In the genomic region with DNA sequence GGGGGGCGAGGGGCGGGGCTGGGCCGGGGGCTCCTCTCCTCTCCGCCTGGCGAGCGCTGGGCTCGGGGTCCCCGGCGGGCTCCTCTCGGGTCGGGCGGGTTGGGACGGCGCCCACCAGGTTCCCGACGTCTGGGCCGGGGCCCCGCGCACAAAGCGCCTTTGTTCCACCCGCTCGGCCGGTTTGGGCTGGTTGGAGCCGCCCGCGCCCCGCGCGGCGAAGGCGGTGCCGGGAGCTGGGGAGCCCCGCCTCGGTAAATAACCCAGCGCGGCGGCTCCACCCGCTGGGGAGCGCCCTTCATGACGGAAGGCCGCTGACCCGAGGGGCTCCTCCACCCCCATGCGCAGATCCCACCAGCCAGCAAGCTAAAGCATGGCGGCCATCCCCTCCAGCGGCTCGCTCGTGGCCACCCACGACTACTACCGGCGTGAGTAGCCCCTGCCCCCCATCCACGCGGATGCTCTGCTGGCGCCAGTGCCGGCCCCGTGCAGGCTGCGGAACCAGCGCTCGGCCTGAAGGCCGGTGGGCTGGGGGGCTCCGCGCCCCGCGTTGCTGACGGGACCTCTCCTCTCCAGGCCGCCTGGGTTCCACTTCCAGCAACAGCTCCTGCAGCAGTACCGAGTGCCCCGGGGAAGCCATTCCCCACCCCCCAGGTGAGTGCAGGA, we compare ENCODE assay signal across 9 cellular contexts. TPM values are rescaled to one million over a fixed set of nuclear protein-coding genes. Genes with fewer than 3 reads are reported as not detected.
DNase-seq lines count a peak whose midpoint lies in the region; ATAC-seq, FAIRE-seq and TF ChIP-seq lines count a peak whose summit lies in the region.
"Had no signal": no experiment of that assay in that cellular context is flagged by ENCODE, and none has a peak within 500 bp of the region (broad histone marks: within the 10 kb centered on the region; RNA-seq: fewer than 3 reads in every experiment).

No MANE protein-coding gene starts in this region.

- H3K36me3 ChIP-seq in BE2C (peaks cover 22% of the 10 kb centered on the region), suprapubic skin (peaks cover 18% of the 10 kb centered on the region)

- WGBS in suprapubic skin: under 1% methylated on average over 17 of the region's 67 CpGs

- intact Hi-C loops in activated naive CD4-positive, alpha-beta T cell treated with anti-CD3 and anti-CD28 coated beads for 36 hours (cut with micrococcal nuclease): loop anchor here (1.0 to 2.0 kb wide), 5 partner anchors 16 to 305 kb away; a partner anchor contains a TSS

- peaks cover 8% of the 10 kb centered on the region for H3K4me1 Mint-ChIP-seq in activated naive CD4-positive, alpha-beta T cell treated with anti-CD3 and anti-CD28 coated beads for 36 hours (ENCODE audit: low read depth)

- peaks cover 24% of the 10 kb centered on the region for H3K36me3 Mint-ChIP-seq in activated naive CD4-positive, alpha-beta T cell treated with anti-CD3 and anti-CD28 coated beads for 36 hours (ENCODE audit: low read depth)

- H3K27ac Mint-ChIP-seq in activated naive CD4-positive, alpha-beta T cell treated with anti-CD3 and anti-CD28 coated beads for 36 hours: peak overlapping the region; percentile 68

- peak overlapping the region; percentile 73 for H3K4me3 ChIP-seq in BE2C (ENCODE audit: low read depth, low read length)
- H3K4me3 ChIP-seq in suprapubic skin: peak overlapping the region; percentile 75

- no peak for TF ChIP-seq POLR2A in suprapubic skin (IDR thresholded peaks at IDR 0.05)

- CTCF ChIA-PET in activated naive CD4-positive, alpha-beta T cell treated with anti-CD3 and anti-CD28 coated beads for 36 hours (lab: Charles Lee): interaction anchor here (1.1 to 1.9 kb wide), 2 partner anchors 16 to 24 kb away, joined by 3 to 8 read pairs; a partner anchor contains a TSS

- H3K9me3 ChIP-seq in BE2C (peaks cover 4% of the 10 kb centered on the region; the same call in 1 of the 2 replicates), suprapubic skin (no peaks in the 10 kb centered on the region)

- TF ChIP-seq EP300 in suprapubic skin (IDR thresholded peaks at IDR 0.05): no peak

- H3K4me1 ChIP-seq in BE2C: no peaks in the 10 kb centered on the region
- H3K4me1 ChIP-seq in suprapubic skin: peaks cover 32% of the 10 kb centered on the region

- DNase-seq in BE2C: peak; percentile 71
- peak; percentile 92 for DNase-seq in GM19238 (ENCODE audit: insufficient read length, low spot score)
- peak; percentile 40 for DNase-seq in RCC 7860 (ENCODE audit: low spot score)
- peak; percentile 76 for DNase-seq in activated naive CD4-positive, alpha-beta T cell treated with anti-CD3 and anti-CD28 coated beads for 36 hours
- peak; percentile 80 for DNase-seq in globus pallidus (ENCODE audit: low spot score)
- peak in 50 of 56 donors; percentile 25 to 92 (median 70) for DNase-seq in nucleus accumbens (lab: John Stamatoyannopoulos, UW)
- peak; percentile 84 to 89 for DNase-seq in suprapubic skin (ENCODE audit: low spot score in 2 of 2)

- ATAC-seq in HG03432 (IDR thresholded peaks at IDR 0.05; ENCODE audit: unreplicated experiment): peak; percentile 54

- H3K27me3 ChIP-seq in BE2C: no peaks in the 10 kb centered on the region
- no peaks in the 10 kb centered on the region for H3K27me3 ChIP-seq in suprapubic skin

- peak overlapping the region; percentile 75 for H3K4me3 Mint-ChIP-seq in activated naive CD4-positive, alpha-beta T cell treated with anti-CD3 and anti-CD28 coated beads for 36 hours

- H3K27ac ChIP-seq in suprapubic skin: peak overlapping the region; percentile 98

- TF ChIP-seq CTCF in BE2C (IDR thresholded peaks at IDR 0.05; ENCODE audit: low read depth, low read length) (no peak), suprapubic skin (IDR thresholded peaks at IDR 0.05) (no peak)

- peaks cover 7% of the 10 kb centered on the region for H3K9me3 Mint-ChIP-seq in activated naive CD4-positive, alpha-beta T cell treated with anti-CD3 and anti-CD28 coated beads for 36 hours

- no peaks in the 10 kb centered on the region for H3K27me3 Mint-ChIP-seq in activated naive CD4-positive, alpha-beta T cell treated with anti-CD3 and anti-CD28 coated beads for 36 hours (ENCODE audit: low read depth)

- no peak for FAIRE-seq in RCC 7860 (lab: Jason Lieb, UNC)

RNA-seq across cellular contexts. Expression of a gene that starts 0.5 kb away (rescaled TPM):
- 447 TPM for polyA plus RNA-seq in BE2C (2012; ENCODE audit: insufficient read depth, insufficient read length, low read depth)
- 100 to 1,000 TPM; 189 to 194 TPM for total RNA-seq in activated naive CD4-positive, alpha-beta T cell treated with anti-CD3 and anti-CD28 coated beads for 36 hours
- 100 to 1,000 TPM; 151 to 352 (median 299) TPM for total RNA-seq in suprapubic skin

RNA-seq across cellular contexts. Expression of a gene that starts 16.1 kb away (rescaled TPM):
- 1.2 TPM for polyA plus RNA-seq in BE2C (2012; ENCODE audit: insufficient read depth, insufficient read length, low read depth)
- under 1 TPM; 0.35 to 0.38 TPM for total RNA-seq in activated naive CD4-positive, alpha-beta T cell treated with anti-CD3 and anti-CD28 coated beads for 36 hours
- total RNA-seq in suprapubic skin: 10 to 100 TPM; 58.0 to 70.6 (median 65.6) TPM

RNA-seq across cellular contexts. Expression of a gene that starts 22.2 kb away (rescaled TPM):
- polyA plus RNA-seq in BE2C (2012; ENCODE audit: insufficient read depth, insufficient read length, low read depth): 3,079 TPM
- total RNA-seq in activated naive CD4-positive, alpha-beta T cell treated with anti-CD3 and anti-CD28 coated beads for 36 hours: under 1 TPM in 1 of 2 experiments, not detected in 1; 0.12 TPM
- total RNA-seq in suprapubic skin: 10 to 100 TPM in 3 of 4 donors, 1 to 10 TPM in 1; 4.8 to 13.4 (median 12.0) TPM

RNA-seq across cellular contexts. Expression of a gene that starts 26.5 kb away (rescaled TPM):
- not detected for polyA plus RNA-seq in BE2C (2012; ENCODE audit: insufficient read depth, insufficient read length, low read depth)
- total RNA-seq in activated naive CD4-positive, alpha-beta T cell treated with anti-CD3 and anti-CD28 coated beads for 36 hours: not detected
- total RNA-seq in suprapubic skin: 1 to 10 TPM in 1 of 4 donors, not detected in 3; 1.3 TPM
- total RNA-seq: T-helper 1 cell treated with Interleukin-12 subunit alpha and Interleukin-12 subunit beta and Interleukin-4 antibody, amounts not matched to agents 30 ng/mL and 1 ng/mL, for 36 hours had no signal

RNA-seq across cellular contexts. Expression of a gene that starts 32.9 kb away (rescaled TPM):
- polyA plus RNA-seq in BE2C (2012; ENCODE audit: insufficient read depth, insufficient read length, low read depth): not detected
- total RNA-seq in activated naive CD4-positive, alpha-beta T cell treated with anti-CD3 and anti-CD28 coated beads for 36 hours: under 1 TPM in 1 of 2 experiments, not detected in 1; 0.10 TPM
- under 1 TPM in 2 of 4 donors, not detected in 2; 0.25 to 0.36 TPM for total RNA-seq in suprapubic skin

Comparison
In these comparisons a context has a peak if more than half of its experiments do, and no peak if none do; other contexts are left out.
1. Peak in every context shown above with its lines: DNase-seq, ATAC-seq, H3K4me3 ChIP-seq and H3K27ac ChIP-seq.
2. DNase-seq: peak in every context shown above with its lines; median percentile 92 in GM19238; 86 in suprapubic skin; 80 in globus pallidus; 76 in activated naive CD4-positive, alpha-beta T cell treated with anti-CD3 and anti-CD28 coated beads for 36 hours; 71 in BE2C; 70 in nucleus accumbens; 40 in RCC 7860.
3. RNA of a gene that starts 16.1 kb away (total RNA-seq): 58.0 to 70.6 TPM in suprapubic skin; 0.35 to 0.38 TPM in activated naive CD4-positive, alpha-beta T cell treated with anti-CD3 and anti-CD28 coated beads for 36 hours; every median in the first group is over 10 times any median in the second.
4. RNA of a gene that starts 22.2 kb away (total RNA-seq): 4.8 to 13.4 TPM in suprapubic skin; 0.12 TPM in activated naive CD4-positive, alpha-beta T cell treated with anti-CD3 and anti-CD28 coated beads for 36 hours; every median in the first group is over 4 times any median in the second.